20 cellular contexts compared by ENCODE assay signal in the genomic region with DNA sequence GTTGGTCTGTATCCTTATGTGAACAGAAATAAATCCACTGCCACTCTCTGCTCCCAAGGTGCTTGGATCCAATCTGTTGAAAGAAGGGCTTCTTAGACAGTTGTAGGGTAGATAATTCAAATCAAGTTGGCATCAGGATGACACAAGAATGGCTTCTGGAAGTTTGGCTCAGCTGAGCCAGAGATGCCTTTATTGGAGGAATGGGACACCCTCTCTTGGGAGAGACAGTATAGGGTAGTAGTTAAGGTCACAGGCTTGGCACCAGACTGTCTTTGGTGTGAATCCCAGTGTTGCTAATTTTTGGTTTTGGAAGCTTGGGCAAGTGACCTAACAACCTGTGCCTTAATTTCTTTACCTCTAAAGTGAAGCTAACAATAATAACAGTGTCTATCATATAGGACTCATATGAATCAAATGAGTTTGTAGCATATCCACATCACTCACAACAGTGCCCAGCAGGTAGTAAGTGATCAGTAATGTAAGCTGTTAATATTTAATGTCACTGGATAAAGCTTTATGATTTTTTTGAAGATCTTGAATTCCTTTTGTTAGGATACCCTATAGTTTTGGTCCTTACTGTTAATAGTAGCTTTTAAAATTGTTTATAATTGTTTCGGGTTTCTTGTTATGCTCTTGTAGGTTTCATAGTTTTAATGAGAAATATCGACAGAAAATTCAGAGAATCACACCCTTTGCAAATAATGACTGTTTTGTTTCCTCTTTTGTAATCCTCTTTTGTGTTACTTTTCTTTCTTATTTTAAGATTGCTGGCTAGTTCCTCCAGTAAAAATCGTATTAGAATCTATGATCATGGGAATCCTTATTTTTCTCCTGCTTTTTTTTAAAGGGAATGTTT. TPM values are rescaled to one million over a fixed set of nuclear protein-coding genes. Genes with fewer than 3 reads are reported as not detected.
DNase-seq lines count a peak whose midpoint lies in the region; ATAC-seq and TF ChIP-seq lines count a peak whose summit lies in the region.
"Had no signal": no experiment of that assay in that cellular context is flagged by ENCODE, and none has a peak within 500 bp of the region (broad histone marks: within the 10 kb centered on the region; RNA-seq: fewer than 3 reads in every experiment).

No MANE protein-coding gene starts in this region.

- H3K79me1 ChIP-seq in trophoblast cell (ENCODE audit: low read length) = no peaks in the 10 kb centered on the region

- H3K4me1 ChIP-seq in Karpas-422 (ENCODE audit: low read length) (no peaks in the 10 kb centered on the region), trophoblast cell (ENCODE audit: control insufficient read depth in 1 of 2, insufficient read depth in 2 of 2, low read length in 2 of 2) (peaks cover 2 to 3% of the 10 kb centered on the region in 2 experiments)

- no peak overlapping the region for H2BK5ac ChIP-seq in trophoblast cell (ENCODE audit: low read depth, low read length, poor library complexity)

- no CpG with 5 or more reads among the region's 3 CpGs for WGBS in trophoblast cell (ENCODE audit: extremely low coverage, insufficient coverage, insufficient read length)

- H3K27me3 Mint-ChIP-seq in brain = no peaks in the 10 kb centered on the region
- H3K27me3 Mint-ChIP-seq: activated naive CD8-positive, alpha-beta T cell treated with anti-CD3 and anti-CD28 coated beads, Interleukin-2, amount 10 ng/mL, durations not matched to agents 7 days and 5 days had no signal

- H4K12ac ChIP-seq in trophoblast cell (ENCODE audit: low read depth, low read length) = no peak overlapping the region

- no peaks in the 10 kb centered on the region for H4K20me1 ChIP-seq in Karpas-422 (ENCODE audit: insufficient read depth, low read depth, low read length)

- H3K27ac ChIP-seq in Karpas-422 (ENCODE audit: low read length) (no peak overlapping the region), trophoblast cell (ENCODE audit: low read depth, low read length) (no peak overlapping the region)
- H3K27ac ChIP-seq: colonic mucosa had no signal

- H2AFZ ChIP-seq in Karpas-422 (ENCODE audit: low read length) (no peak overlapping the region), trophoblast cell (ENCODE audit: insufficient read depth, low read length, poor library complexity) (no peak overlapping the region)

- no peak overlapping the region for H2BK12ac ChIP-seq in trophoblast cell (ENCODE audit: low read length)

- H3K4me2 ChIP-seq in Karpas-422 (ENCODE audit: low read depth, low read length, poor library complexity, severe bottlenecking) (no peak overlapping the region), trophoblast cell (ENCODE audit: low read length) (no peak overlapping the region)

- peaks cover 19 to 37% (median 30%) of the 10 kb centered on the region in 5 experiments for H3K9me3 Mint-ChIP-seq in brain

- H3K4me3 ChIP-seq in Karpas-422 (ENCODE audit: low read length) (no peak overlapping the region), trophoblast cell (ENCODE audit: low read depth, low read length) (no peak overlapping the region)
- H3K4me3 ChIP-seq: colonic mucosa had no signal

- H3K4me1 Mint-ChIP-seq in brain = peaks cover 36% of the 10 kb centered on the region
- H3K4me1 Mint-ChIP-seq: activated naive CD8-positive, alpha-beta T cell treated with anti-CD3 and anti-CD28 coated beads, Interleukin-2, amount 10 ng/mL, durations not matched to agents 7 days and 5 days had no signal

- H3K9ac ChIP-seq in Karpas-422 (ENCODE audit: low read length) (no peak overlapping the region), trophoblast cell (ENCODE audit: low read length) (no peak overlapping the region)

- peaks cover 71% of the 10 kb centered on the region for H3K36me3 Mint-ChIP-seq in brain

- TF ChIP-seq CTCF in brain (conservative IDR thresholded peaks at IDR 0.05) = no peak

- peak overlapping the region; percentile 47 for H3K4ac ChIP-seq in trophoblast cell (ENCODE audit: low read depth, low read length)

- no peaks in the 10 kb centered on the region for H3K9me2 ChIP-seq in Karpas-422 (replicated peaks; ENCODE audit: insufficient read depth, low read length)

- no peak overlapping the region for H2AK5ac ChIP-seq in trophoblast cell (ENCODE audit: low read length)

- no peak overlapping the region for H3K23ac ChIP-seq in trophoblast cell (ENCODE audit: low read length)

- H3K9me3 ChIP-seq in Karpas-422 (ENCODE audit: low read length) (no peaks in the 10 kb centered on the region), trophoblast cell (ENCODE audit: insufficient read depth, low read depth, low read length) (peaks cover 3% of the 10 kb centered on the region)
- H3K9me3 ChIP-seq: colonic mucosa had no signal

- no peaks in the 10 kb centered on the region for H3K36me3 ChIP-seq in Karpas-422 (ENCODE audit: insufficient read depth, low read length)
- H3K36me3 ChIP-seq in trophoblast cell (ENCODE audit: control insufficient read depth in 1 of 2, insufficient read depth in 2 of 2, low read length in 2 of 2) = peaks cover 3 to 7% of the 10 kb centered on the region in 2 experiments
- H3K36me3 ChIP-seq: colonic mucosa had no signal

- peak; percentile 4 for DNase-seq in NCI-H146 (lab: John Stamatoyannopoulos, UW)
- no peak for DNase-seq in NCI-H146 treated with DMSO at 0.1 percent for 48 hours (lab: John Stamatoyannopoulos, UW; ENCODE audit: unreplicated experiment)
- DNase-seq in Karpas-422 = peak; percentile 29
- DNase-seq in trophoblast cell = no peak
- no peak for DNase-seq in LoVo (ENCODE audit: low spot score)
- DNase-seq in HUDEP-2 (lab: John Stamatoyannopoulos, UW; ENCODE audit: unreplicated experiment in 76 of 76) = no peak
- DNase-seq: activated CD4-positive, alpha-beta T cell treated with anti-CD3 and anti-CD28 coated beads for 1 hour; activated naive CD8-positive, alpha-beta T cell treated with anti-CD3 and anti-CD28 coated beads, Interleukin-2, amount 10 ng/mL, durations not matched to agents 7 days and 5 days; colonic mucosa; HFFc6; immature natural killer cell; NCI-H1092 treated with DMSO at 0.1 percent for 48 hours; NCI-H2107; NCI-H526; nucleus accumbens; Right ventricle myocardium superior; substantia nigra; SW 1271 had no signal

- H3K27me3 ChIP-seq in Karpas-422 (ENCODE audit: low read length) = no peaks in the 10 kb centered on the region
- no peaks in the 10 kb centered on the region for H3K27me3 ChIP-seq in trophoblast cell (ENCODE audit: insufficient read depth, low read length)
- H3K27me3 ChIP-seq: colonic mucosa had no signal

- no peak overlapping the region for H4K91ac ChIP-seq in trophoblast cell (ENCODE audit: low read depth, low read length)

- peak overlapping the region in 3 of 5 experiments; percentile 1 to 80 (median 53) for H3K27ac Mint-ChIP-seq in brain
- H3K27ac Mint-ChIP-seq: activated naive CD8-positive, alpha-beta T cell treated with anti-CD3 and anti-CD28 coated beads, Interleukin-2, amount 10 ng/mL, durations not matched to agents 7 days and 5 days; HFFc6; immature natural killer cell had no signal

- H3K4me3 Mint-ChIP-seq in brain = no peak overlapping the region
- H3K4me3 Mint-ChIP-seq: activated naive CD8-positive, alpha-beta T cell treated with anti-CD3 and anti-CD28 coated beads, Interleukin-2, amount 10 ng/mL, durations not matched to agents 7 days and 5 days; HFFc6; immature natural killer cell had no signal

- H3K79me2 ChIP-seq in Karpas-422 (ENCODE audit: low read length) (no peaks in the 10 kb centered on the region), trophoblast cell (ENCODE audit: control insufficient read depth, insufficient read depth, low read length, poor library complexity) (peaks cover 5% of the 10 kb centered on the region)

- ATAC-seq in GM21576 (IDR thresholded peaks at IDR 0.05; ENCODE audit: unreplicated experiment) = no peak

- H4K8ac ChIP-seq in trophoblast cell (ENCODE audit: low read depth, low read length) = no peak overlapping the region

- H2BK120ac ChIP-seq in trophoblast cell (ENCODE audit: insufficient read depth, low read length, poor library complexity) = no peak overlapping the region

- H3K14ac ChIP-seq in trophoblast cell (ENCODE audit: low read length) = no peak overlapping the region

- no peak overlapping the region for H3K18ac ChIP-seq in trophoblast cell (ENCODE audit: low read length)

RNA-seq across cellular contexts. Expression of gene ZNRF1, which starts 19.1 kb away (rescaled TPM):
- 5.9 and 14.4 TPM in 2 replicates for total RNA-seq in Karpas-422 (2014; rRNA removed; shearing (Covaris generic); ENCODE audit: low replicate concordance)
- 39.0 TPM for polyA plus RNA-seq in brain (ENCODE audit: insufficient read depth, low read depth, low replicate concordance)
- 45.7 and 47.3 TPM in 2 replicates for polyA plus RNA-seq in trophoblast cell (2013)

RNA-seq across cellular contexts. Expression of gene WDR59, which starts 33.0 kb away (rescaled TPM):
- total RNA-seq in Karpas-422 (2014; rRNA removed; shearing (Covaris generic); ENCODE audit: low replicate concordance) = 26.8 and 42.4 TPM in 2 replicates
- polyA plus RNA-seq in brain (ENCODE audit: insufficient read depth, low read depth, low replicate concordance) = 24.9 TPM
- 33.8 and 36.1 TPM in 2 replicates for polyA plus RNA-seq in trophoblast cell (2013)

Comparison
In these comparisons a context has a peak if more than half of its experiments do, and no peak if none do; other contexts are left out.
1. DNase-seq: peak in NCI-H146 (single experiment) and Karpas-422 (single experiment); none in NCI-H146 treated with DMSO at 0.1 percent for 48 hours (single experiment), trophoblast cell (0 of 2), LoVo (single experiment) and HUDEP-2 (0 of 76).